Comparison of ENCODE assay signal across 26 cellular contexts in the genomic region with DNA sequence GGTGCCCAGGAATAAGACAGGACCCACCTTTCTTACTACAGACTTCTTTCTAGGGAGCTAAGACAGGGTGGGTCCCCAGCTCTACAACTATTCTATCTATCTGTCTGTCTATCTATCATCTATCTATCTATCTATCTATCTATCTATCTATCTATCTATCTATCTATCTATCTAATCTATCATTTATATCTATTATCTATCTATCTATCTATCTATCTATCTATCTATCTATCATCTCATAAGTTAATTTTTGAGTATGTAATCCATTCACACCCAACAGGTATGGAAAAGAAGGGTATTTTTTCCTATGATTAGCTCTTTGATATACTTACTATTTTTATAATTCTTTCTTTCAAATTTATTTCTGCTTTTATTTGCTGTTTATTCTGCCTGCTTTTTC.
"Had no signal": no experiment of that assay in that cellular context is flagged by ENCODE, and none has a peak within 500 bp of the region (broad histone marks: within the 10 kb centered on the region; RNA-seq: fewer than 3 reads in every experiment).

No MANE protein-coding gene starts in this region.

- H3K4me3 ChIP-seq: stomach, suprapubic skin, testis, thoracic aorta, thyroid gland, tibial artery, tibial nerve, transverse colon, upper lobe of left lung, upper lobe of right lung, uterus, vagina had no signal

- H3K36me3 ChIP-seq: stomach, suprapubic skin, thoracic aorta, thyroid gland, tibial artery, tibial nerve, transverse colon, upper lobe of left lung, upper lobe of right lung, uterus, vagina had no signal

- H3K4me1 ChIP-seq: stomach, suprapubic skin, thyroid gland, tibial artery, tibial nerve, transverse colon, upper lobe of left lung, upper lobe of right lung, uterus, vagina had no signal

- FAIRE-seq: urothelium cell line had no signal

- H3K9me3 ChIP-seq: suprapubic skin, testis, thyroid gland, transverse colon, upper lobe of right lung, vagina had no signal

- H3K27ac ChIP-seq: stomach, suprapubic skin, testis, thoracic aorta, thyroid gland, tibial artery, tibial nerve, transverse colon, upper lobe of left lung, upper lobe of right lung, uterus, vagina had no signal

- DNase-seq: stimulated activated CD4-positive, alpha-beta T cell treated with anti-CD3 and anti-CD28 coated beads, Interleukin-2, amount 100 ng/mL, for 48 hours; stimulated activated CD4-positive, alpha-beta T cell treated with anti-CD3 and anti-CD28 coated beads, Interleukin-4, amount 100 ng/mL, for 1 hour; stimulated activated CD4-positive, alpha-beta T cell treated with anti-CD3 and anti-CD28 coated beads, Interleukin-4, amount 100 ng/mL, for 24 hours; stimulated activated CD4-positive, alpha-beta T cell treated with anti-CD3 and anti-CD28 coated beads, Interleukin-4, amount 100 ng/mL, for 4 hours; stimulated activated CD8-positive, alpha-beta memory T cell treated with anti-CD3 and anti-CD28 coated beads, Interleukin-4, amount 100 ng/mL, for 48 hours; stimulated activated naive B cell treated with anti-CD40 and anti-IgM and Interleukin-4, amounts not matched to agents 10 μg/mL and 1 μg/mL and 100 μg/mL, for 72 hours; stimulated activated naive CD4-positive, alpha-beta T cell; stimulated activated naive CD4-positive, alpha-beta T cell treated with Interleukin-2 at 50 U/mL for 16 hours; stimulated activated naive CD8-positive, alpha-beta T cell treated with anti-CD3 and anti-CD28 coated beads, Interleukin-15, amount 100 ng/mL, for 72 hours; stimulated activated naive CD8-positive, alpha-beta T cell treated with anti-CD3 and anti-CD28 coated beads, Interleukin-15, Interleukin-2, amounts not matched to agents 100 U/mL and 50 U/mL, for 24 hours; stomach; substantia nigra; testis; thyroid gland; tibial artery; transverse colon; upper lobe of left lung; upper lobe of right lung; uterus had no signal

- ATAC-seq: stimulated activated effector memory CD8-positive, alpha-beta T cell treated with anti-CD3 and anti-CD28 coated beads, Interleukin-12 subunit alpha, Interleukin-12 subunit beta, amount 100 ng/mL, for 72 hours; stimulated activated memory B cell treated with anti-CD40 and anti-IgM and Interleukin-4, amounts not matched to agents 10 μg/mL and 1 μg/mL and 100 μg/mL, for 72 hours; stimulated activated naive B cell treated with anti-CD40 and anti-IgM and Interleukin-4, amounts not matched to agents 10 μg/mL and 1 μg/mL and 100 μg/mL, for 72 hours; stimulated activated naive CD8-positive, alpha-beta T cell treated with anti-CD3 and anti-CD28 coated beads, Interleukin-15, amount 100 ng/mL, for 72 hours; stimulated activated naive CD8-positive, alpha-beta T cell treated with anti-CD3 and anti-CD28 coated beads, Interleukin-15, Interleukin-2, amounts not matched to agents 100 U/mL and 50 U/mL, for 24 hours; upper lobe of right lung had no signal

- H3K27me3 ChIP-seq: stomach, suprapubic skin, testis, thyroid gland, tibial artery, tibial nerve, transverse colon, upper lobe of left lung, upper lobe of right lung, uterus, vagina had no signal
